In the genomic region with DNA sequence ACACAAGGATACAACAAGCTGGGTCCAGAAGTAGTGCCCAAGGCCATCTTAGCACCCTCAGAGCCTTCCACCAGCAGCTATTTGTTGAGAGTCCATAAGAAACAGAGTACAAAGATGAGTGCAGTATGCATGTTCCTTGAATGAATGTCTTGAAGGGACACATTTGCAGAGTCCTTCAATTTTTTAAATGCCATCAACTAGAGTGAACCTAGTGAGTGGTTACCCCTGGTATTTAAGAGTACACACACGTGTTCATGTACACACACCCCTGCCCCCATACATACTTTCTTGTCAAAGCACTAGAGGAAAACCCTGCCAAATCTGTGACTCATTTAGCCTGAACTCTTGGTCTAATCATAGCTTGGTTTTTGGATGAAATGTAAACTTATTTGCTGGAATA, we compare ENCODE assay signal across 12 cellular contexts.
DNase-seq lines count a peak whose midpoint lies in the region; FAIRE-seq and TF ChIP-seq lines count a peak whose summit lies in the region.
"Had no signal": no experiment of that assay in that cellular context is flagged by ENCODE, and none has a peak within 500 bp of the region (broad histone marks: within the 10 kb centered on the region; RNA-seq: fewer than 3 reads in every experiment).

No MANE protein-coding gene starts in this region.

- H2AK5ac ChIP-seq in mesenchymal stem cell (ENCODE audit: low read length, severe bottlenecking), result no peak overlapping the region

- CTCF ChIA-PET in AG04449 (lab: Yijun Ruan, JAX), result interaction anchor here (0.9 to 1.6 kb wide), 11 partner anchors 13 to 120 kb away, joined by 3 to 4 read pairs (median 3); no protein-coding TSS in a partner anchor

- no peaks in the 10 kb centered on the region for H3K79me1 ChIP-seq in mesenchymal stem cell (replicated peaks; ENCODE audit: low read length, poor library complexity, severe bottlenecking)

- POLR2A ChIA-PET in AG04449 (lab: Yijun Ruan, JAX), result interaction anchor here (0.7 to 2.1 kb wide), 7 partner anchors 11 to 84 kb away, joined by 3 to 19 read pairs (median 9); partner anchors contain the start of gene GALNT15

- no peak overlapping the region for H4K8ac ChIP-seq in mesenchymal stem cell (ENCODE audit: low read length)

- no peak overlapping the region for H3K18ac ChIP-seq in mesenchymal stem cell (ENCODE audit: low read depth in 1 of 2, low read length in 2 of 2)

- H3K9ac ChIP-seq in mesenchymal stem cell (ENCODE audit: low read length), result peak overlapping the region; percentile 66

- H2BK12ac ChIP-seq in mesenchymal stem cell (ENCODE audit: low read length in 2 of 2), result no peak overlapping the region

- peaks cover 2% of the 10 kb centered on the region for H3K4me1 ChIP-seq in mesenchymal stem cell (ENCODE audit: control insufficient read depth, insufficient read depth, low read depth, low read length)

- H3K4me3 ChIP-seq in AG04449 (ENCODE audit: low read depth, low read length) (no peak overlapping the region), bronchial epithelial cell (ENCODE audit: low read depth, low read length) (no peak overlapping the region), mesenchymal stem cell (ENCODE audit: insufficient read depth in 1 of 2, low read depth in 1 of 2, low read length in 2 of 2) (no peak overlapping the region)
- H3K4me3 ChIP-seq: stomach had no signal

- H3K27ac ChIP-seq in mesenchymal stem cell (ENCODE audit: low read length, poor library complexity, severe bottlenecking), result no peak overlapping the region
- H3K27ac ChIP-seq: VCaP had no signal

- no peak overlapping the region for H2BK120ac ChIP-seq in mesenchymal stem cell (ENCODE audit: low read depth, low read length)

- no peak overlapping the region for H2BK15ac ChIP-seq in mesenchymal stem cell (ENCODE audit: low read depth, poor library complexity, severe bottlenecking)

- TF ChIP-seq CTCF in AG04449 (IDR thresholded peaks at IDR 0.05; ENCODE audit: insufficient read depth, low read length, missing control alignments) (no peak), bronchial epithelial cell (IDR thresholded peaks at IDR 0.05; ENCODE audit: insufficient read depth, low read length, severe bottlenecking) (no peak), GM13976 (IDR thresholded peaks at IDR 0.05; ENCODE audit: borderline replicate concordance, control extremely low read depth, extremely low read depth, insufficient read depth, missing control alignments) (no peak)

- in situ Hi-C loops in GM13976 (cut with MboI; ENCODE audit: low sequenced_read_pairs, unreplicated experiment), result no loop called here

- no peak overlapping the region for H3K14ac ChIP-seq in mesenchymal stem cell (ENCODE audit: low read length in 2 of 2)

- H2AFZ ChIP-seq in mesenchymal stem cell (ENCODE audit: low read depth, low read length), result no peak overlapping the region

- no peak for FAIRE-seq in bronchial epithelial cell (lab: Jason Lieb, UNC)

- no peaks in the 10 kb centered on the region for H3K9me3 ChIP-seq in mesenchymal stem cell (ENCODE audit: control insufficient read depth, low read length)
- H3K9me3 ChIP-seq: stomach had no signal

- no peak overlapping the region for H3K4ac ChIP-seq in mesenchymal stem cell (ENCODE audit: low read depth in 1 of 2, low read length in 2 of 2)

- DNase-seq in AG04449 (ENCODE audit: low read depth, low spot score) (peak; percentile 99), M059J (ENCODE audit: low read depth) (peak; percentile 95), bronchial epithelial cell (ENCODE audit: low read depth) (peak; percentile 92), mesenchymal stem cell (peak; percentile 85), D341Med (ENCODE audit: low spot score) (no peak), GM13976 (ENCODE audit: low spot score) (no peak), NCI-H128 (lab: John Stamatoyannopoulos, UW; ENCODE audit: unreplicated experiment) (no peak)
- no peak for DNase-seq in activated CD4-positive, alpha-beta T cell treated with anti-CD3 and anti-CD28 coated beads for 4 hours
- DNase-seq: activated T-cell treated with anti-CD3 and anti-CD28 coated beads, Interleukin-2, amount 50 U/mL, for 48 hours; hippocampal formation; stomach had no signal

- H4K91ac ChIP-seq in mesenchymal stem cell (ENCODE audit: low read length), result no peak overlapping the region

- H3K4me2 ChIP-seq in mesenchymal stem cell (ENCODE audit: low read length, poor library complexity, severe bottlenecking), result no peak overlapping the region

- no peak overlapping the region for H2BK5ac ChIP-seq in mesenchymal stem cell (ENCODE audit: low read depth, low read length, poor library complexity, severe bottlenecking)

- no peak overlapping the region for H3K23ac ChIP-seq in mesenchymal stem cell (ENCODE audit: low read length in 2 of 2)

- H3K36me3 ChIP-seq in bronchial epithelial cell (ENCODE audit: control insufficient read depth, insufficient read depth, low read length) (no peaks in the 10 kb centered on the region), mesenchymal stem cell (ENCODE audit: control insufficient read depth in 1 of 2, insufficient read depth in 2 of 2, low read depth in 1 of 2, low read length in 2 of 2) (peaks cover 0 to 3% of the 10 kb centered on the region in 2 experiments)
- H3K36me3 ChIP-seq: stomach had no signal

- WGBS in mesenchymal stem cell, result 0% methylated on average over 1 of the region's 1 CpG

- H3K27me3 ChIP-seq in bronchial epithelial cell (ENCODE audit: control insufficient read depth, insufficient read depth, low read length) (peaks cover 3% of the 10 kb centered on the region), mesenchymal stem cell (ENCODE audit: control insufficient read depth in 1 of 2, insufficient read depth in 1 of 2, low read length in 2 of 2) (no peaks in the 10 kb centered on the region)
- H3K27me3 ChIP-seq: stomach had no signal

Comparison
In these comparisons a context has a peak if more than half of its experiments do, and no peak if none do; other contexts are left out.
1. DNase-seq: peak in AG04449 (single experiment), M059J (single experiment), bronchial epithelial cell (single experiment) and mesenchymal stem cell (single experiment); none in D341Med (single experiment), activated CD4-positive, alpha-beta T cell treated with anti-CD3 and anti-CD28 coated beads for 4 hours (0 of 2), GM13976 (single experiment) and NCI-H128 (single experiment).